Comparison of ENCODE assay signal across 17 cellular contexts in genomic region chr3:139227165-139227564, GRCh38.
DNase-seq lines count a peak whose midpoint lies in the region; ATAC-seq and TF ChIP-seq lines count a peak whose summit lies in the region.
"Had no signal": no experiment of that assay in that cellular context is flagged by ENCODE, and none has a peak within 500 bp of the region (broad histone marks: within the 10 kb centered on the region; RNA-seq: fewer than 3 reads in every experiment).

No MANE protein-coding gene starts in this region.

- H3K9me3 ChIP-seq in left ventricle myocardium inferior (replicated peaks) (no peaks in the 10 kb centered on the region), testis (no peaks in the 10 kb centered on the region)
- H3K9me3 ChIP-seq: BLaER1 treated with 17β-estradiol and CSF1 and Interleukin-3, amounts not matched to agents 10 nM and 100 nM; mucosa of descending colon; Peyer's patch had no signal

- DNase-seq in Right ventricle myocardium inferior (ENCODE audit: missing footprints) = no peak
- no peak for DNase-seq in cardiac septum (ENCODE audit: low spot score)
- peak; percentile 78 for DNase-seq in left ventricle myocardium inferior
- DNase-seq in testis = peak; percentile 58
- DNase-seq in NCI-H2107 (lab: John Stamatoyannopoulos, UW) = no peak
- no peak for DNase-seq in activated effector memory CD4-positive, alpha-beta T cell treated with Interleukin-2 at 50 U/mL for 16 hours
- DNase-seq: activated CD4-positive, alpha-beta T cell treated with anti-CD3 and anti-CD28 coated beads, Interleukin-2, amount 50 U/mL, for 1 hour; mucosa of descending colon; NCI-H1436; Peyer's patch; WERI-Rb-1 had no signal

- ATAC-seq in Right ventricle myocardium inferior = peak; percentile 82
- peak; percentile 17; the same call in 2 of the 3 replicates for ATAC-seq in SK-N-SH treated with all-trans-retinoic acid at 6 μM for 48 hours
- ATAC-seq in GM18907 (IDR thresholded peaks at IDR 0.05; ENCODE audit: unreplicated experiment) = no peak
- ATAC-seq: GM23338, mucosa of descending colon had no signal

- H3K36me3 ChIP-seq in left ventricle myocardium inferior = no peaks in the 10 kb centered on the region
- no peaks in the 10 kb centered on the region for H3K36me3 ChIP-seq in testis (ENCODE audit: low read depth, missing control alignments)
- H3K36me3 ChIP-seq: BLaER1 treated with 17β-estradiol and CSF1 and Interleukin-3, amounts not matched to agents 10 nM and 100 nM; Peyer's patch; WERI-Rb-1 had no signal

- peaks cover 3% of the 10 kb centered on the region for H3K27me3 ChIP-seq in left ventricle myocardium inferior (ENCODE audit: low read depth)
- no peaks in the 10 kb centered on the region for H3K27me3 ChIP-seq in testis
- H3K27me3 ChIP-seq: BLaER1 treated with 17β-estradiol and CSF1 and Interleukin-3, amounts not matched to agents 10 nM and 100 nM; Peyer's patch had no signal

- TF ChIP-seq POLR2A in testis (IDR thresholded peaks at IDR 0.05) = no peak

- H3K27ac ChIP-seq in left ventricle myocardium inferior (replicated peaks) = peak overlapping the region; percentile 25
- no peak overlapping the region for H3K27ac ChIP-seq in testis
- H3K27ac ChIP-seq: BLaER1 treated with 17β-estradiol and CSF1 and Interleukin-3, amounts not matched to agents 10 nM and 100 nM; HL-60; Peyer's patch; SK-N-MC; WERI-Rb-1 had no signal

- TF ChIP-seq CTCF in left ventricle myocardium inferior (IDR thresholded peaks at IDR 0.05; ENCODE audit: borderline replicate concordance) (no peak), testis (IDR thresholded peaks at IDR 0.05) (no peak)

- intact Hi-C loops in Right ventricle myocardium inferior (cut with DNase I) (loop anchor here (5.0 to 10.0 kb wide), 2 partner anchors 68 to 115 kb away; no protein-coding TSS in a partner anchor), cardiac septum (cut with DNase I) (loop anchor here (5.0 kb wide), 1 partner anchor 60 kb away; no protein-coding TSS in a partner anchor), left ventricle myocardium inferior (cut with micrococcal nuclease) (no loop called here), testis (cut with DNase I; ENCODE audit: low total_unique reads) (no loop called here)

- 47 to 56% methylated on average over 1 of the region's 1 CpG for WGBS in testis, 2 donors

- no peak overlapping the region for H3K4me3 ChIP-seq in left ventricle myocardium inferior
- no peak overlapping the region for H3K4me3 ChIP-seq in testis
- H3K4me3 ChIP-seq: BLaER1 treated with 17β-estradiol and CSF1 and Interleukin-3, amounts not matched to agents 10 nM and 100 nM; GM23338; mucosa of descending colon; Peyer's patch; SK-N-MC had no signal

- peaks cover 12% of the 10 kb centered on the region for H3K4me1 ChIP-seq in left ventricle myocardium inferior
- H3K4me1 ChIP-seq in testis = peaks cover 4% of the 10 kb centered on the region
- H3K4me1 ChIP-seq: Peyer's patch had no signal

TF ChIP-seq in SK-N-SH treated with all-trans-retinoic acid at 6 μM for 48 hours, 23 proteins besides CTCF, POLR2A, EP300 and RAD21:
- TF ChIP-seq ZFP3 (CRISPR knock-in tag; IDR thresholded peaks at IDR 0.05) (peak; percentile 95), ZC3H10 (CRISPR knock-in tag; IDR thresholded peaks at IDR 0.05) (no peak), SNAI2 (CRISPR knock-in tag; IDR thresholded peaks at IDR 0.05) (no peak)

Comparison
In these comparisons a context has a peak if more than half of its experiments do, and no peak if none do; other contexts are left out.
1. DNase-seq: peak in left ventricle myocardium inferior (single experiment) and testis (single experiment); none in Right ventricle myocardium inferior (single experiment), cardiac septum (single experiment), NCI-H2107 (single experiment) and activated effector memory CD4-positive, alpha-beta T cell treated with Interleukin-2 at 50 U/mL for 16 hours (single experiment).
2. intact Hi-C loops: an anchor here in Right ventricle myocardium inferior (5.0 to 10.0 kb wide) and cardiac septum (5.0 kb wide); none called in left ventricle myocardium inferior and testis.